In genomic region chrX:128975716-128976115, GRCh38 we compare ENCODE assay signal across 8 cellular contexts.
DNase-seq lines count a peak whose midpoint lies in the region; ATAC-seq and TF ChIP-seq lines count a peak whose summit lies in the region.

No MANE protein-coding gene starts in this region.

- TF ChIP-seq RAD21 in HCT116 (IDR thresholded peaks at IDR 0.05; ENCODE audit: low read depth): peak; percentile 40

- ATAC-seq in HCT116 (peak; percentile 61; the same call in 1 of the 2 replicates), HG02610 (IDR thresholded peaks at IDR 0.05; ENCODE audit: unreplicated experiment) (no peak)

- H3K27ac ChIP-seq in HCT116 (ENCODE audit: low read depth, low read length): no peak overlapping the region
- no peak overlapping the region for H3K27ac ChIP-seq in neuronal stem cell (replicated peaks; ENCODE audit: low read length)

- DNase-seq in SIG-M5 treated with dmso at 0.1 percent for 504 hours (lab: John Stamatoyannopoulos, UW; ENCODE audit: unreplicated experiment) (peak; percentile 16), SIG-M5 (lab: John Stamatoyannopoulos, UW) (no peak), HCT116 (ENCODE audit: low read depth, low spot score) (no peak), NCI-H510A treated with DMSO at 0.1 percent for 48 hours (lab: John Stamatoyannopoulos, UW) (peak; percentile 43), dermis blood vessel endothelial cell (peak; percentile 7), neuronal stem cell (ENCODE audit: low spot score) (peak; percentile 51), OCI-M2 (lab: John Stamatoyannopoulos, UW; ENCODE audit: unreplicated experiment) (no peak)

- TF ChIP-seq CTCF in HCT116 (IDR thresholded peaks at IDR 0.05 in 2 of 3, conservative IDR thresholded peaks at IDR 0.05 in 1 of 3; ENCODE audit: borderline replicate concordance in 1 of 3, insufficient read depth in 1 of 3, low read depth in 2 of 3, low read length in 2 of 3): peak in 2 of 3 experiments; percentile 50 to 52; a peak in 4 of 6 replicates

- no peak overlapping the region for H2AK5ac ChIP-seq in neuronal stem cell (ENCODE audit: low read depth, low read length)

- CTCF ChIA-PET in HCT116 (lab: Charles Lee): no interaction called here

- H2BK120ac ChIP-seq in neuronal stem cell (ENCODE audit: low read depth, low read length): no peak overlapping the region

- no peak for TF ChIP-seq POLR2A in HCT116 (IDR thresholded peaks at IDR 0.05; ENCODE audit: borderline replicate concordance, extremely low read depth, insufficient read depth, insufficient read length)

- no peak overlapping the region for H4K8ac ChIP-seq in neuronal stem cell (ENCODE audit: low read depth, low read length)

- no peak overlapping the region for H3K18ac ChIP-seq in neuronal stem cell (ENCODE audit: low read length)

- no peak overlapping the region for H3K4ac ChIP-seq in neuronal stem cell (ENCODE audit: low read length)

- RAD21 ChIA-PET in HCT116 (lab: Charles Lee; ENCODE audit: low non-redundant PET in 1 of 2, low total read pairs in 2 of 2, uncharacterized antibody in 2 of 2, unreplicated experiment in 2 of 2): no interaction called here

- no peak overlapping the region for H2AFZ ChIP-seq in HCT116 (ENCODE audit: low read depth, low read length, poor library complexity, severe bottlenecking)
- no peak overlapping the region for H2AFZ ChIP-seq in neuronal stem cell (ENCODE audit: low read length)

- no peak overlapping the region for H3K23ac ChIP-seq in neuronal stem cell (ENCODE audit: low read depth, low read length, poor library complexity)

- H3K36me3 ChIP-seq in HCT116 (ENCODE audit: control insufficient read depth in 1 of 2, insufficient read depth in 2 of 2, low read length in 2 of 2): no peaks in the 10 kb centered on the region
- H3K36me3 ChIP-seq in neuronal stem cell (replicated peaks in 1 of 2; ENCODE audit: control insufficient read depth in 2 of 2, insufficient read depth in 2 of 2, low read length in 2 of 2): no peaks in the 10 kb centered on the region

- no peaks in the 10 kb centered on the region for H4K20me1 ChIP-seq in HCT116 (ENCODE audit: insufficient read depth)

- no peaks in the 10 kb centered on the region for H3K27me3 ChIP-seq in HCT116 (ENCODE audit: insufficient read depth, low read length)
- H3K27me3 ChIP-seq in neuronal stem cell (ENCODE audit: control insufficient read depth in 3 of 3, insufficient read depth in 3 of 3, low read depth in 1 of 3, low read length in 3 of 3): no peaks in the 10 kb centered on the region

- no peaks in the 10 kb centered on the region for H3K9me2 ChIP-seq in HCT116 (ENCODE audit: insufficient read depth)

- intact Hi-C loops in HCT116 (cut with micrococcal nuclease): no loop called here

- no peaks in the 10 kb centered on the region for H3K79me2 ChIP-seq in HCT116 (ENCODE audit: insufficient read depth, low read length)

- no peaks in the 10 kb centered on the region for H3K9me3 ChIP-seq in HCT116 (ENCODE audit: control insufficient read depth in 1 of 2, insufficient read depth in 1 of 2, low read depth in 1 of 2, low read length in 2 of 2)
- no peaks in the 10 kb centered on the region for H3K9me3 ChIP-seq in neuronal stem cell (replicated peaks in 1 of 2; ENCODE audit: control insufficient read depth in 2 of 2, insufficient read depth in 1 of 2, low read depth in 1 of 2, low read length in 2 of 2)

- H3K9ac ChIP-seq in HCT116 (ENCODE audit: low read length) (no peak overlapping the region), neuronal stem cell (ENCODE audit: low read depth, low read length, poor library complexity) (no peak overlapping the region)

- no peaks in the 10 kb centered on the region for H3K79me1 ChIP-seq in neuronal stem cell (ENCODE audit: low read depth, low read length)

- POLR2A ChIA-PET in HCT116 (lab: Charles Lee): no interaction called here

- H3K4me3 ChIP-seq in HCT116 (replicated peaks in 1 of 2; ENCODE audit: low read depth in 1 of 2, low read length in 2 of 2) (no peak overlapping the region), neuronal stem cell (ENCODE audit: low read length in 2 of 2) (no peak overlapping the region)

- H3K4me2 ChIP-seq in HCT116 (ENCODE audit: low read length) (no peak overlapping the region), neuronal stem cell (ENCODE audit: insufficient read depth, low read length, poor library complexity, severe bottlenecking) (no peak overlapping the region)

- H2BK5ac ChIP-seq in neuronal stem cell (ENCODE audit: low read length): no peak overlapping the region

- WGBS in neuronal stem cell (ENCODE audit: extremely low coverage in 2 of 2, insufficient read length in 2 of 2, insufficient replicate concordance in 1 of 2), 2 donors: no CpG with 5 or more reads among the region's 6 CpGs

- no TSS peak for BruUV-seq in HCT116 (replicated peaks; lab: Mats Ljungman, UMichigan)

- no peak overlapping the region for H2BK12ac ChIP-seq in neuronal stem cell (ENCODE audit: low read length)

- H2BK15ac ChIP-seq in neuronal stem cell (ENCODE audit: low read length): no peak overlapping the region

- no peak overlapping the region for H3K14ac ChIP-seq in neuronal stem cell (ENCODE audit: low read length)

- H3K4me1 ChIP-seq in HCT116 (ENCODE audit: control insufficient read depth in 1 of 2, insufficient read depth in 2 of 2, low read length in 2 of 2) (no peaks in the 10 kb centered on the region), neuronal stem cell (ENCODE audit: control insufficient read depth in 2 of 2, insufficient read depth in 1 of 2, low read depth in 1 of 2, low read length in 2 of 2) (peaks cover 0 to 8% of the 10 kb centered on the region in 2 donors)

- H4K91ac ChIP-seq in neuronal stem cell (ENCODE audit: low read depth, low read length, poor library complexity): no peak overlapping the region

TF ChIP-seq in HCT116, 20 proteins besides CTCF, POLR2A, EP300 and RAD21 (continues in another document):
- no peak for TF ChIP-seq REST (IDR thresholded peaks at IDR 0.05; ENCODE audit: low read depth)
- TF ChIP-seq POLR2AphosphoS5 (IDR thresholded peaks at IDR 0.05; ENCODE audit: low read depth, low read length): no peak
- TF ChIP-seq YY1 (IDR thresholded peaks at IDR 0.05; ENCODE audit: extremely low read depth, insufficient replicate concordance, low read depth, low read length): no peak
- no peak for TF ChIP-seq SP1 (IDR thresholded peaks at IDR 0.05; ENCODE audit: low read depth)
- TF ChIP-seq ATF3 (IDR thresholded peaks at IDR 0.05): no peak
- no peak for TF ChIP-seq JUND (IDR thresholded peaks at IDR 0.05)
- no peak for TF ChIP-seq EZH2 (IDR thresholded peaks at IDR 0.05)
- no peak for TF ChIP-seq FOSL1 (IDR thresholded peaks at IDR 0.05; ENCODE audit: low read depth)
- TF ChIP-seq ZNF274 (IDR thresholded peaks at IDR 0.05; ENCODE audit: low read depth, low read length): no peak
- TF ChIP-seq EGR1 (IDR thresholded peaks at IDR 0.05; ENCODE audit: low read depth): no peak
- TF ChIP-seq, protein P1, sequence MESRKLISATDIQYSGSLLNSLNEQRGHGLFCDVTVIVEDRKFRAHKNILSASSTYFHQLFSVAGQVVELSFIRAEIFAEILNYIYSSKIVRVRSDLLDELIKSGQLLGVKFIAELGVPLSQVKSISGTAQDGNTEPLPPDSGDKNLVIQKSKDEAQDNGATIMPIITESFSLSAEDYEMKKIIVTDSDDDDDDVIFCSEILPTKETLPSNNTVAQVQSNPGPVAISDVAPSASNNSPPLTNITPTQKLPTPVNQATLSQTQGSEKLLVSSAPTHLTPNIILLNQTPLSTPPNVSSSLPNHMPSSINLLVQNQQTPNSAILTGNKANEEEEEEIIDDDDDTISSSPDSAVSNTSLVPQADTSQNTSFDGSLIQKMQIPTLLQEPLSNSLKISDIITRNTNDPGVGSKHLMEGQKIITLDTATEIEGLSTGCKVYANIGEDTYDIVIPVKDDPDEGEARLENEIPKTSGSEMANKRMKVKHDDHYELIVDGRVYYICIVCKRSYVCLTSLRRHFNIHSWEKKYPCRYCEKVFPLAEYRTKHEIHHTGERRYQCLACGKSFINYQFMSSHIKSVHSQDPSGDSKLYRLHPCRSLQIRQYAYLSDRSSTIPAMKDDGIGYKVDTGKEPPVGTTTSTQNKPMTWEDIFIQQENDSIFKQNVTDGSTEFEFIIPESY (IDR thresholded peaks at IDR 0.05; ENCODE audit: extremely low read depth, insufficient replicate concordance, low read length): no peak
- no peak for TF ChIP-seq MAX (IDR thresholded peaks at IDR 0.05)
- no peak for TF ChIP-seq SRF (IDR thresholded peaks at IDR 0.05; ENCODE audit: low read depth)
- no peak for TF ChIP-seq EZH2phosphoT487 (IDR thresholded peaks at IDR 0.05; ENCODE audit: borderline replicate concordance)
- TF ChIP-seq CBX3 (IDR thresholded peaks at IDR 0.05; ENCODE audit: low read depth): no peak
- no peak for TF ChIP-seq ZFX (IDR thresholded peaks at IDR 0.05)

Comparison
In these comparisons a context has a peak if more than half of its experiments do, and no peak if none do; other contexts are left out.
1. DNase-seq: peak in SIG-M5 treated with dmso at 0.1 percent for 504 hours (single experiment), NCI-H510A treated with DMSO at 0.1 percent for 48 hours (single experiment), dermis blood vessel endothelial cell (single experiment) and neuronal stem cell (single experiment); none in SIG-M5 (single experiment), HCT116 (single experiment) and OCI-M2 (single experiment).